1 cellular context compared by ENCODE assay signal in genomic region chr20:63946986-63947637, GRCh38.
TF ChIP-seq lines count a peak whose summit lies in the region.

No MANE protein-coding gene starts in this region.

TF ChIP-seq in HCT116, 20 proteins besides CTCF, POLR2A, EP300 and RAD21 (continued from another document):
- TF ChIP-seq, protein P1, sequence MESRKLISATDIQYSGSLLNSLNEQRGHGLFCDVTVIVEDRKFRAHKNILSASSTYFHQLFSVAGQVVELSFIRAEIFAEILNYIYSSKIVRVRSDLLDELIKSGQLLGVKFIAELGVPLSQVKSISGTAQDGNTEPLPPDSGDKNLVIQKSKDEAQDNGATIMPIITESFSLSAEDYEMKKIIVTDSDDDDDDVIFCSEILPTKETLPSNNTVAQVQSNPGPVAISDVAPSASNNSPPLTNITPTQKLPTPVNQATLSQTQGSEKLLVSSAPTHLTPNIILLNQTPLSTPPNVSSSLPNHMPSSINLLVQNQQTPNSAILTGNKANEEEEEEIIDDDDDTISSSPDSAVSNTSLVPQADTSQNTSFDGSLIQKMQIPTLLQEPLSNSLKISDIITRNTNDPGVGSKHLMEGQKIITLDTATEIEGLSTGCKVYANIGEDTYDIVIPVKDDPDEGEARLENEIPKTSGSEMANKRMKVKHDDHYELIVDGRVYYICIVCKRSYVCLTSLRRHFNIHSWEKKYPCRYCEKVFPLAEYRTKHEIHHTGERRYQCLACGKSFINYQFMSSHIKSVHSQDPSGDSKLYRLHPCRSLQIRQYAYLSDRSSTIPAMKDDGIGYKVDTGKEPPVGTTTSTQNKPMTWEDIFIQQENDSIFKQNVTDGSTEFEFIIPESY (IDR thresholded peaks at IDR 0.05; ENCODE audit: extremely low read depth, insufficient replicate concordance, low read length) = no peak
- no peak for TF ChIP-seq EZH2phosphoT487 (IDR thresholded peaks at IDR 0.05; ENCODE audit: borderline replicate concordance)
- TF ChIP-seq SP1 (IDR thresholded peaks at IDR 0.05; ENCODE audit: low read depth) = no peak
- TF ChIP-seq ELF1 (IDR thresholded peaks at IDR 0.05; ENCODE audit: borderline replicate concordance, low read depth) = no peak
- no peak for TF ChIP-seq FOSL1 (IDR thresholded peaks at IDR 0.05; ENCODE audit: low read depth)
- TF ChIP-seq, protein P2, sequence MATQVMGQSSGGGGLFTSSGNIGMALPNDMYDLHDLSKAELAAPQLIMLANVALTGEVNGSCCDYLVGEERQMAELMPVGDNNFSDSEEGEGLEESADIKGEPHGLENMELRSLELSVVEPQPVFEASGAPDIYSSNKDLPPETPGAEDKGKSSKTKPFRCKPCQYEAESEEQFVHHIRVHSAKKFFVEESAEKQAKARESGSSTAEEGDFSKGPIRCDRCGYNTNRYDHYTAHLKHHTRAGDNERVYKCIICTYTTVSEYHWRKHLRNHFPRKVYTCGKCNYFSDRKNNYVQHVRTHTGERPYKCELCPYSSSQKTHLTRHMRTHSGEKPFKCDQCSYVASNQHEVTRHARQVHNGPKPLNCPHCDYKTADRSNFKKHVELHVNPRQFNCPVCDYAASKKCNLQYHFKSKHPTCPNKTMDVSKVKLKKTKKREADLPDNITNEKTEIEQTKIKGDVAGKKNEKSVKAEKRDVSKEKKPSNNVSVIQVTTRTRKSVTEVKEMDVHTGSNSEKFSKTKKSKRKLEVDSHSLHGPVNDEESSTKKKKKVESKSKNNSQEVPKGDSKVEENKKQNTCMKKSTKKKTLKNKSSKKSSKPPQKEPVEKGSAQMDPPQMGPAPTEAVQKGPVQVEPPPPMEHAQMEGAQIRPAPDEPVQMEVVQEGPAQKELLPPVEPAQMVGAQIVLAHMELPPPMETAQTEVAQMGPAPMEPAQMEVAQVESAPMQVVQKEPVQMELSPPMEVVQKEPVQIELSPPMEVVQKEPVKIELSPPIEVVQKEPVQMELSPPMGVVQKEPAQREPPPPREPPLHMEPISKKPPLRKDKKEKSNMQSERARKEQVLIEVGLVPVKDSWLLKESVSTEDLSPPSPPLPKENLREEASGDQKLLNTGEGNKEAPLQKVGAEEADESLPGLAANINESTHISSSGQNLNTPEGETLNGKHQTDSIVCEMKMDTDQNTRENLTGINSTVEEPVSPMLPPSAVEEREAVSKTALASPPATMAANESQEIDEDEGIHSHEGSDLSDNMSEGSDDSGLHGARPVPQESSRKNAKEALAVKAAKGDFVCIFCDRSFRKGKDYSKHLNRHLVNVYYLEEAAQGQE (IDR thresholded peaks at IDR 0.05; ENCODE audit: low read depth) = no peak
